ENCODE assay signal across 25 cellular contexts in the genomic region with DNA sequence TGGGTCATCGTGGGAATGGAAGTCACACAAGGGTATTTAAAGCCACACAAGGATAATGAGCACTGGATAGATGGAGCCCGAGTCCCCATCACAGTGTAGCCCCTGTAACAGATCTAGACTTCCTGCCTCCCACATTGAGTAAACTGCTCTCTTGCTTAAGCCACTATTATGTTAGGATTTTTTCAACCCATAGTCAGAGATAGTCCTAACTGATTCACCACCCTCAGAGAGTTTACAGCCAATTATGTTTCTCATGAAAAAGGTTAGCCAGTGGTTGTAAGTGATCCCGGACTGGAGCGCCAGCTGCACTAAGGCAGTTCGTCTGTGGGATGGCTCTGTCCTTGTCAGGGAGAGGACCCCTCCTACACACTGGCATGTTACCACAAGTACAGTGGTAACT.
DNase-seq lines count a peak whose midpoint lies in the region; ATAC-seq and TF ChIP-seq lines count a peak whose summit lies in the region.
"Had no signal": no experiment of that assay in that cellular context is flagged by ENCODE, and none has a peak within 500 bp of the region (broad histone marks: within the 10 kb centered on the region; RNA-seq: fewer than 3 reads in every experiment).

No MANE protein-coding gene starts in this region.

- no peaks in the 10 kb centered on the region for H3K79me2 ChIP-seq in DND-41 (ENCODE audit: insufficient read depth, low read length)
- H3K79me2 ChIP-seq in osteoblast (ENCODE audit: insufficient read depth, low read length) = no peaks in the 10 kb centered on the region

- no peak overlapping the region for H3K9ac ChIP-seq in DND-41 (ENCODE audit: low read depth, low read length)
- H3K9ac ChIP-seq: neural progenitor cell had no signal

- no peak for DNase-seq in DND-41
- peak; percentile 23 for DNase-seq in HS-5 (ENCODE audit: low read depth)
- DNase-seq in coronary artery (ENCODE audit: low spot score) = no peak
- DNase-seq in osteoblast (ENCODE audit: insufficient read length, low spot score, missing footprints) = peak; percentile 93
- no peak for DNase-seq in DMS53 treated with DMSO at 0.1 percent for 48 hours (lab: John Stamatoyannopoulos, UW; ENCODE audit: unreplicated experiment)
- DNase-seq in caudate nucleus (lab: John Stamatoyannopoulos, UW) = no peak
- no peak for DNase-seq in mucosa of gallbladder (ENCODE audit: low spot score)
- DNase-seq: activated CD4-positive, alpha-beta T cell treated with anti-CD3 and anti-CD28 coated beads, Interleukin-2, amount 10 ng/mL, durations not matched to agents 7 days and 5 days; activated CD8-positive, alpha-beta memory T cell treated with anti-CD3 and anti-CD28 coated beads, Interleukin-2, amount 10 ng/mL, durations not matched to agents 7 days and 5 days; DMS53; hippocampal formation; NCI-H1092 treated with DMSO at 0.1 percent for 48 hours; NCI-H510A; NK-92 treated with Interleukin-12 subunit alpha and Interleukin-12 subunit beta, amount 100 ng/mL, for 24 hours; psoas muscle; SJCRH30; stimulated activated CD4-positive, alpha-beta T cell treated with anti-CD3 and anti-CD28 coated beads, Interleukin-4, amount 100 ng/mL, for 24 hours; stimulated activated naive CD8-positive, alpha-beta T cell treated with anti-CD3 and anti-CD28 coated beads, Interleukin-15, Interleukin-2, amounts not matched to agents 100 U/mL and 50 U/mL, for 24 hours; T-helper 2 cell had no signal

- H3K27ac ChIP-seq in DND-41 (ENCODE audit: low read length) = peak overlapping the region; percentile 34; the same call in 1 of the 2 replicates
- H3K27ac ChIP-seq in coronary artery = peak overlapping the region; percentile 85 to 94
- peak overlapping the region; percentile 98 for H3K27ac ChIP-seq in osteoblast (ENCODE audit: low read depth, low read length)
- no peak overlapping the region for H3K27ac ChIP-seq in caudate nucleus (ENCODE audit: low read depth, low read length)
- H3K27ac ChIP-seq: neural progenitor cell had no signal

- no peak overlapping the region for H3K4me2 ChIP-seq in DND-41 (ENCODE audit: insufficient read depth, low read length)
- H3K4me2 ChIP-seq in osteoblast (ENCODE audit: insufficient read depth, low read length) = peak overlapping the region; percentile 74
- H3K4me2 ChIP-seq: neural progenitor cell had no signal

- TF ChIP-seq CTCF in DND-41 (IDR thresholded peaks at IDR 0.05; ENCODE audit: borderline replicate concordance, extremely low read depth, low read length, poor library complexity, severe bottlenecking) (no peak), coronary artery (IDR thresholded peaks at IDR 0.05) (no peak), osteoblast (IDR thresholded peaks at IDR 0.05; ENCODE audit: extremely low read depth, low read depth, low read length) (no peak)

- no peak overlapping the region for H2AFZ ChIP-seq in DND-41 (ENCODE audit: low read depth, low read length)
- peak overlapping the region; percentile 38 for H2AFZ ChIP-seq in osteoblast (ENCODE audit: low read length)
- H2AFZ ChIP-seq: neural progenitor cell had no signal

- ATAC-seq in DND-41 (ENCODE audit: insufficient read depth, low read depth) = no peak
- ATAC-seq: activated CD8-positive, alpha-beta memory T cell treated with anti-CD3 and anti-CD28 coated beads, Interleukin-2, amount 10 ng/mL, durations not matched to agents 7 days and 5 days; activated naive CD4-positive, alpha-beta T cell treated with anti-CD3 and anti-CD28 coated beads, Interleukin-2, amount 50 U/mL, for 72 hours; activated T-helper 17 cell treated with anti-CD3 and anti-CD28 coated beads, Interleukin-2, amount 50 U/mL, for 72 hours; foreskin keratinocyte; Panc1; stimulated activated naive CD8-positive, alpha-beta T cell treated with anti-CD3 and anti-CD28 coated beads, Interleukin-15, Interleukin-2, amounts not matched to agents 100 U/mL and 50 U/mL, for 24 hours had no signal

- H4K20me1 ChIP-seq in DND-41 (ENCODE audit: insufficient read depth, low read length) (no peaks in the 10 kb centered on the region), osteoblast (ENCODE audit: insufficient read depth, low read length) (no peaks in the 10 kb centered on the region)

- H3K4me3 ChIP-seq in DND-41 (ENCODE audit: low read depth in 1 of 2, low read length in 2 of 2) = no peak overlapping the region
- H3K4me3 ChIP-seq in coronary artery = no peak overlapping the region
- no peak overlapping the region for H3K4me3 ChIP-seq in osteoblast (ENCODE audit: insufficient read depth, low read length)
- H3K4me3 ChIP-seq: neural progenitor cell, psoas muscle, tibial nerve had no signal

- H3K4me1 ChIP-seq in DND-41 (ENCODE audit: insufficient read depth, low read length) (peaks cover 34% of the 10 kb centered on the region), osteoblast (ENCODE audit: insufficient read depth, low read length) (peaks cover 49% of the 10 kb centered on the region)
- H3K4me1 ChIP-seq: neural progenitor cell had no signal

- H3K36me3 ChIP-seq in DND-41 (ENCODE audit: insufficient read depth, low read length) (no peaks in the 10 kb centered on the region), osteoblast (ENCODE audit: insufficient read depth, low read length) (no peaks in the 10 kb centered on the region)
- H3K36me3 ChIP-seq: neural progenitor cell, SJCRH30, tibial nerve had no signal

- H3K9me3 ChIP-seq in DND-41 (ENCODE audit: insufficient read depth, low read length, severe bottlenecking) (no peaks in the 10 kb centered on the region), osteoblast (ENCODE audit: low read depth, low read length) (no peaks in the 10 kb centered on the region)
- H3K9me3 ChIP-seq: psoas muscle, SJCRH30 had no signal

- H3K27me3 ChIP-seq in DND-41 (ENCODE audit: insufficient read depth, low read length, poor library complexity) = no peaks in the 10 kb centered on the region
- H3K27me3 ChIP-seq in osteoblast (ENCODE audit: insufficient read depth, low read length) = no peaks in the 10 kb centered on the region
- H3K27me3 ChIP-seq: foreskin keratinocyte, neural progenitor cell, SJCRH30, tibial nerve had no signal

Comparison
In these comparisons a context has a peak if more than half of its experiments do, and no peak if none do; other contexts are left out.
1. DNase-seq: peak in HS-5 (single experiment) and osteoblast (single experiment); none in DND-41 (single experiment), coronary artery (single experiment), DMS53 treated with DMSO at 0.1 percent for 48 hours (single experiment), caudate nucleus (0 of 61) and mucosa of gallbladder (single experiment).